ENCODE assay signal across 8 cellular contexts in the genomic region with DNA sequence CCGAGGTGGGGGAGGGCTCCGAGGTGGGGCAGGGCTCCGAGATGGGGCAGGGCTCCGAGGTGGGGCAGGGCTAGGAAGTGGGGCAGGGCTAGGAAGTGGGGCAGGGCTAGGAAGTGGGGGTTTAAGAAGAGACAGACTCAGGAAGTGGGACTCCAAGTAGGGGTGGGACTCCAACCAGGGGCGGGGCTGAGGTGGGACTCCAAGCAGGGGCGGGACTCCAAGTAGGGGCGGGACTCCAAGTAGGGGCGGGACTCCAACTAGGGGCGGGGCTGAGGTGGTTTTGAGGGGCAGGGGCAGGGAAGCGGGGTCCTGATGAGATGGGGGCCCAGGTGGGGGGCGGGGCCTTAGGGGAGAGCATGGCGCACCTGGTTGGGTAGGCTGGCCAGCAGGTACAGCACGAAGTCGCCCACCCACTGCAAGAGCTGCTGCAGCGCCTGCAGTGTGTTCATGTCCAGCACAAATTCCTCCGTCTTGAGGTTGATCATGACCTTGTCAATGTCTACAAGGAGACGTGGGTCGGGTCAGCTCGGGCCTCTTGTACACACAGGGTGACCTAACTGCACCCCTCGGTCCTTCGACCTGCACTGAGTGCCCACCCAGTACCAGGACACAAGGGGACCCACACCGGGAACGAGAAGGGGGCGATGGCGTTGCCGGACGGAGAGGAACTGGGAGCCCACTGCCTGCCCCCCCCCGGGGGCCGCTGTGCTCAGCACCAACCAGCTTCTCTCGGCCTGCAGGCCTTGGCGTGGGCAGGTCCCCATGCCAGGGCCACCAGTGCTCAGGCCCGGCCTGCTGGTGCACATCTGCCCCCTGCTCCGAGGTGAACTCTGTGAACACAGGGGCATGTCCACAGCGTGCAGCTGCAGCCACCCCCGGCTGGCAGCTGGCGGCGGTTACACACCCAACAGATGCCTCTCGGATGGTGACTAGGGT. TPM values are rescaled to one million over a fixed set of nuclear protein-coding genes. Genes with fewer than 3 reads are reported as not detected.
A peak's percentile ranks its signal among the peaks of the same experiment; 100 is the strongest.
DNase-seq lines count a peak whose midpoint lies in the region; ATAC-seq, FAIRE-seq and TF ChIP-seq lines count a peak whose summit lies in the region.

No MANE protein-coding gene starts in this region.

- H3K4me1 Mint-ChIP-seq in activated CD4-positive, alpha-beta T cell treated with anti-CD3 and anti-CD28 coated beads for 36 hours = peaks cover 12% of the 10 kb centered on the region
- H3K4me1 Mint-ChIP-seq in endothelial cell (ENCODE audit: unreplicated experiment) = no peaks in the 10 kb centered on the region

- H4K20me1 ChIP-seq in IMR-90 (ENCODE audit: insufficient read depth, low read length) = peaks cover 20% of the 10 kb centered on the region

- H4K5ac ChIP-seq in IMR-90 (ENCODE audit: low read depth, low read length) = no peak overlapping the region

- TF ChIP-seq CTCF in IMR-90 (conservative IDR thresholded peaks at IDR 0.05; ENCODE audit: low read depth, low read length) = no peak
- TF ChIP-seq CTCF in epithelial cell of esophagus (IDR thresholded peaks at IDR 0.05; ENCODE audit: insufficient read depth, low read depth, low read length, missing control alignments) = no peak
- TF ChIP-seq CTCF in endothelial cell (IDR thresholded peaks at IDR 0.05; ENCODE audit: unreplicated experiment) = no peak
- no peak for TF ChIP-seq CTCF in BE2C (IDR thresholded peaks at IDR 0.05; ENCODE audit: low read depth, low read length)

- no peak overlapping the region for H3K18ac ChIP-seq in IMR-90 (ENCODE audit: low read depth, low read length)

- H3K4me1 ChIP-seq in IMR-90 (ENCODE audit: control insufficient read depth, insufficient read depth, low read length) = peaks cover 22% of the 10 kb centered on the region
- peaks cover 10% of the 10 kb centered on the region for H3K4me1 ChIP-seq in BE2C

- BruUV-seq in IMR-90 (replicated peaks; lab: Mats Ljungman, UMichigan) = no TSS peak

- in situ Hi-C loops in IMR-90 (cut with MboI; ENCODE audit: low sequenced_read_pairs) = no loop called here

- H2AK5ac ChIP-seq in IMR-90 (ENCODE audit: low read depth, low read length) = no peak overlapping the region

- H3K4ac ChIP-seq in IMR-90 (ENCODE audit: low read depth, low read length) = no peak overlapping the region

- dilution Hi-C loops in IMR-90 (cut with HindIII; ENCODE audit: low sequenced_read_pairs, unreplicated experiment) = no loop called here

- H3K9me3 ChIP-seq in IMR-90 (ENCODE audit: control insufficient read depth, insufficient read depth, low read length) (no peaks in the 10 kb centered on the region), BE2C (no peaks in the 10 kb centered on the region)

- H3K4me3 ChIP-seq in IMR-90 (ENCODE audit: insufficient read depth, low read depth, low read length) (no peak overlapping the region), epithelial cell of esophagus (ENCODE audit: low read length) (no peak overlapping the region), BE2C (ENCODE audit: low read depth, low read length) (no peak overlapping the region)

- TF ChIP-seq POLR2A in IMR-90 (IDR thresholded peaks at IDR 0.05; ENCODE audit: low read depth, low read length) = no peak

- H3K27ac ChIP-seq in IMR-90 (ENCODE audit: insufficient read depth, low read length) = no peak overlapping the region

- H2AFZ ChIP-seq in IMR-90 (replicated peaks; ENCODE audit: low read length, poor library complexity) = no peak overlapping the region

- ATAC-seq in IMR-90 (ENCODE audit: low read depth) = peak; percentile 11; the same call in 1 of the 2 replicates
- peak; percentile 89 for ATAC-seq in activated CD4-positive, alpha-beta T cell treated with anti-CD3 and anti-CD28 coated beads for 36 hours

- no peak overlapping the region for H2BK15ac ChIP-seq in IMR-90 (ENCODE audit: low read depth, low read length)

- H3K4me2 ChIP-seq in IMR-90 (ENCODE audit: low read depth, low read length) = no peak overlapping the region

- no peak overlapping the region for H3K27ac Mint-ChIP-seq in activated CD4-positive, alpha-beta T cell treated with anti-CD3 and anti-CD28 coated beads for 36 hours
- H3K27ac Mint-ChIP-seq in endothelial cell (ENCODE audit: unreplicated experiment) = no peak overlapping the region

- no peak overlapping the region for H2AK9ac ChIP-seq in IMR-90 (replicated peaks; ENCODE audit: low read depth, low read length, poor library complexity)

- intact Hi-C loops in IMR-90 (cut with micrococcal nuclease) = no loop called here
- intact Hi-C loops in activated CD4-positive, alpha-beta T cell treated with anti-CD3 and anti-CD28 coated beads for 36 hours (cut with DNase I, micrococcal nuclease) = loop anchor here in 1 of 2 experiments (1.0 kb wide), 3 partner anchors 11 to 193 kb away; a partner anchor contains a TSS

- H4K8ac ChIP-seq in IMR-90 (ENCODE audit: low read depth in 2 of 2, low read length in 2 of 2) = no peak overlapping the region

- H3K23ac ChIP-seq in IMR-90 (ENCODE audit: low read depth, low read length) = no peak overlapping the region

- no peak overlapping the region for H2BK5ac ChIP-seq in IMR-90 (ENCODE audit: low read depth, low read length, poor library complexity, severe bottlenecking)

- no peak overlapping the region for H3K14ac ChIP-seq in IMR-90 (replicated peaks; ENCODE audit: low read depth, low read length)

- H2BK20ac ChIP-seq in IMR-90 (ENCODE audit: low read depth, low read length) = no peak overlapping the region

- H3K79me1 ChIP-seq in IMR-90 (ENCODE audit: low read depth in 1 of 2, low read length in 2 of 2) = peaks cover 1 to 12% of the 10 kb centered on the region in 2 experiments; a peak in 1 of 4 replicates

- no peak overlapping the region for H4K91ac ChIP-seq in IMR-90 (ENCODE audit: insufficient read depth, low read depth, low read length)

- H3K27me3 ChIP-seq in IMR-90 (ENCODE audit: control insufficient read depth, insufficient read depth, low read length) = no peaks in the 10 kb centered on the region
- H3K27me3 ChIP-seq in BE2C = no peaks in the 10 kb centered on the region

- H3K9ac ChIP-seq in IMR-90 (ENCODE audit: low read depth, low read length) = no peak overlapping the region

- no peak overlapping the region for H3K56ac ChIP-seq in IMR-90 (ENCODE audit: extremely low read depth, insufficient read depth, low read length)

- H3K4me3 Mint-ChIP-seq in activated CD4-positive, alpha-beta T cell treated with anti-CD3 and anti-CD28 coated beads for 36 hours = no peak overlapping the region
- no peak overlapping the region for H3K4me3 Mint-ChIP-seq in endothelial cell (ENCODE audit: unreplicated experiment)

- WGBS in IMR-90 (ENCODE audit: extremely low coverage in 2 of 2, insufficient read length in 1 of 2), 2 experiments = 92% methylated on average over 11 of the region's 38 CpGs; no CpG with 5 or more reads in 1 of the 2 experiments

- DNase-seq in AG20443 (ENCODE audit: low spot score) (peak; percentile 55), IMR-90 (peak; percentile 31), epithelial cell of esophagus (ENCODE audit: low read depth) (peak; percentile 43), endothelial cell (ENCODE audit: low spot score) (no peak), urothelium cell line (ENCODE audit: low spot score) (no peak), BE2C (no peak)
- DNase-seq in activated CD4-positive, alpha-beta T cell treated with anti-CD3 and anti-CD28 coated beads for 36 hours = peak; percentile 85
- peak; percentile 47 for DNase-seq in stimulated activated CD8-positive, alpha-beta memory T cell treated with anti-CD3 and anti-CD28 coated beads, Interleukin-15, amount 100 ng/mL, for 1 hour (ENCODE audit: low read depth)

- H3K27me3 Mint-ChIP-seq in activated CD4-positive, alpha-beta T cell treated with anti-CD3 and anti-CD28 coated beads for 36 hours = no peaks in the 10 kb centered on the region
- peaks cover 14% of the 10 kb centered on the region for H3K27me3 Mint-ChIP-seq in endothelial cell (ENCODE audit: unreplicated experiment)

- TF ChIP-seq RAD21 in IMR-90 (IDR thresholded peaks at IDR 0.05; ENCODE audit: low read length) = no peak

- POLR2A ChIA-PET in IMR-90 (lab: Charles Lee; ENCODE audit: unreplicated experiment) = no interaction called here
- POLR2A ChIA-PET in activated CD4-positive, alpha-beta T cell treated with anti-CD3 and anti-CD28 coated beads for 36 hours (lab: Charles Lee) = interaction anchor here (1.3 kb wide), 1 partner anchor 10 kb away, joined by 3 read pairs; no protein-coding TSS in a partner anchor

- H3K36me3 ChIP-seq in IMR-90 (ENCODE audit: control insufficient read depth, insufficient read depth, low read length) = peaks cover 36% of the 10 kb centered on the region
- peaks cover 18% of the 10 kb centered on the region for H3K36me3 ChIP-seq in BE2C

- no peak for FAIRE-seq in urothelium cell line (lab: Jason Lieb, UNC)

- H3K9me3 Mint-ChIP-seq in activated CD4-positive, alpha-beta T cell treated with anti-CD3 and anti-CD28 coated beads for 36 hours (ENCODE audit: low read depth) = no peaks in the 10 kb centered on the region
- H3K9me3 Mint-ChIP-seq in endothelial cell (ENCODE audit: unreplicated experiment) = no peaks in the 10 kb centered on the region

- H3K9me1 ChIP-seq in IMR-90 (ENCODE audit: insufficient read depth, low read length) = no peaks in the 10 kb centered on the region; the same call in 1 of the 2 replicates

- CTCF ChIA-PET in IMR-90 (lab: Yijun Ruan, JAX) = no interaction called here
- CTCF ChIA-PET in activated CD4-positive, alpha-beta T cell treated with anti-CD3 and anti-CD28 coated beads for 36 hours (lab: Charles Lee) = interaction anchor here (0.8 kb wide), 1 partner anchor 128 kb away, joined by 3 read pairs; no protein-coding TSS in a partner anchor

- no peak overlapping the region for H2BK120ac ChIP-seq in IMR-90 (ENCODE audit: low read depth, low read length)

- peaks cover 9% of the 10 kb centered on the region for H3K36me3 Mint-ChIP-seq in activated CD4-positive, alpha-beta T cell treated with anti-CD3 and anti-CD28 coated beads for 36 hours (ENCODE audit: low read depth)
- H3K36me3 Mint-ChIP-seq in endothelial cell (ENCODE audit: low read depth, unreplicated experiment) = peaks cover 11% of the 10 kb centered on the region

RNA-seq across cellular contexts. Expression of a gene that starts 13.9 kb away (rescaled TPM):
- total RNA-seq in IMR-90 (2012; rRNA removed) (1.1 and 1.4 TPM in 2 replicates), endothelial cell (ENCODE audit: unreplicated experiment) (0.46 TPM)
- polyA plus RNA-seq in IMR-90 (2012; rRNA removed) = 2.8 and 3.8 TPM in 2 replicates
- 5.2 and 11.5 TPM in 2 replicates for polyA plus RNA-seq in IMR-90 (2012; cell fraction: cytosol; rRNA removed)
- polyA plus RNA-seq in IMR-90 (2012; cell fraction: nucleus; rRNA removed; ENCODE audit: low replicate concordance) = 1.6 and 5.5 TPM in 2 replicates
- 1 to 10 TPM in 1 of 2 experiments, under 1 TPM in 1; 0.79 to 1.5 TPM for total RNA-seq in activated CD4-positive, alpha-beta T cell treated with anti-CD3 and anti-CD28 coated beads for 36 hours
- 1.1 TPM for polyA plus RNA-seq in BE2C (2012; ENCODE audit: insufficient read depth, insufficient read length, low read depth)

RNA-seq across cellular contexts. Expression of a gene that starts 19.6 kb away (rescaled TPM):
- 8.1 and 15.3 TPM in 2 replicates for total RNA-seq in IMR-90 (2012; rRNA removed)
- polyA plus RNA-seq in IMR-90 (2012; rRNA removed) = 40.2 and 49.0 TPM in 2 replicates
- 38.6 and 59.2 TPM in 2 replicates for polyA plus RNA-seq in IMR-90 (2012; cell fraction: cytosol; rRNA removed)
- polyA plus RNA-seq in IMR-90 (2012; cell fraction: nucleus; rRNA removed; ENCODE audit: low replicate concordance) = 38.3 and 110 TPM in 2 replicates
- total RNA-seq in activated CD4-positive, alpha-beta T cell treated with anti-CD3 and anti-CD28 coated beads for 36 hours = 10 to 100 TPM; 52.6 to 70.3 TPM
- 66.5 TPM for total RNA-seq in endothelial cell (ENCODE audit: unreplicated experiment)
- polyA plus RNA-seq in BE2C (2012; ENCODE audit: insufficient read depth, insufficient read length, low read depth) = 124 TPM

RNA-seq across cellular contexts. Expression of a gene that starts 19.9 kb away (rescaled TPM):
- total RNA-seq in IMR-90 (2012; rRNA removed) (not detected in 2 replicates), endothelial cell (ENCODE audit: unreplicated experiment) (not detected)
- polyA plus RNA-seq in IMR-90 (2012; rRNA removed) = not detected in 2 replicates
- polyA plus RNA-seq in IMR-90 (2012; cell fraction: cytosol; rRNA removed) = not detected in 2 replicates
- polyA plus RNA-seq in IMR-90 (2012; cell fraction: nucleus; rRNA removed; ENCODE audit: low replicate concordance) = not detected in 2 replicates
- total RNA-seq in activated CD4-positive, alpha-beta T cell treated with anti-CD3 and anti-CD28 coated beads for 36 hours = not detected
- not detected for polyA plus RNA-seq in BE2C (2012; ENCODE audit: insufficient read depth, insufficient read length, low read depth)

RNA-seq across cellular contexts. Expression of a gene that starts 21.2 kb away (rescaled TPM):
- total RNA-seq in IMR-90 (2012; rRNA removed) = not detected in 2 replicates
- 0.24 and 0.27 TPM in 2 replicates for polyA plus RNA-seq in IMR-90 (2012; rRNA removed)
- 0.10 and 0.21 TPM in 2 replicates for polyA plus RNA-seq in IMR-90 (2012; cell fraction: cytosol; rRNA removed)
- polyA plus RNA-seq in IMR-90 (2012; cell fraction: nucleus; rRNA removed; ENCODE audit: low replicate concordance) = 1.5 and 1.6 TPM in 2 replicates
- not detected for total RNA-seq in activated CD4-positive, alpha-beta T cell treated with anti-CD3 and anti-CD28 coated beads for 36 hours
- total RNA-seq in endothelial cell (ENCODE audit: unreplicated experiment) = not detected
- not detected for polyA plus RNA-seq in BE2C (2012; ENCODE audit: insufficient read depth, insufficient read length, low read depth)

RNA-seq across cellular contexts. Expression of a gene that starts 32.6 kb away (rescaled TPM):
- total RNA-seq in IMR-90 (2012; rRNA removed) (not detected in 2 replicates), endothelial cell (ENCODE audit: unreplicated experiment) (not detected)
- not detected in 2 replicates for polyA plus RNA-seq in IMR-90 (2012; rRNA removed)
- polyA plus RNA-seq in IMR-90 (2012; cell fraction: cytosol; rRNA removed) = not detected in 2 replicates
- not detected in 2 replicates for polyA plus RNA-seq in IMR-90 (2012; cell fraction: nucleus; rRNA removed; ENCODE audit: low replicate concordance)
- not detected for total RNA-seq in activated CD4-positive, alpha-beta T cell treated with anti-CD3 and anti-CD28 coated beads for 36 hours
- polyA plus RNA-seq in BE2C (2012; ENCODE audit: insufficient read depth, insufficient read length, low read depth) = not detected

Comparison
In these comparisons a context has a peak if more than half of its experiments do, and no peak if none do; other contexts are left out.
1. DNase-seq: peak in AG20443 (single experiment), IMR-90 (single experiment), activated CD4-positive, alpha-beta T cell treated with anti-CD3 and anti-CD28 coated beads for 36 hours (single experiment), epithelial cell of esophagus (single experiment) and stimulated activated CD8-positive, alpha-beta memory T cell treated with anti-CD3 and anti-CD28 coated beads, Interleukin-15, amount 100 ng/mL, for 1 hour (single experiment); none in endothelial cell (single experiment), urothelium cell line (single experiment) and BE2C (single experiment).